In the genomic region with DNA sequence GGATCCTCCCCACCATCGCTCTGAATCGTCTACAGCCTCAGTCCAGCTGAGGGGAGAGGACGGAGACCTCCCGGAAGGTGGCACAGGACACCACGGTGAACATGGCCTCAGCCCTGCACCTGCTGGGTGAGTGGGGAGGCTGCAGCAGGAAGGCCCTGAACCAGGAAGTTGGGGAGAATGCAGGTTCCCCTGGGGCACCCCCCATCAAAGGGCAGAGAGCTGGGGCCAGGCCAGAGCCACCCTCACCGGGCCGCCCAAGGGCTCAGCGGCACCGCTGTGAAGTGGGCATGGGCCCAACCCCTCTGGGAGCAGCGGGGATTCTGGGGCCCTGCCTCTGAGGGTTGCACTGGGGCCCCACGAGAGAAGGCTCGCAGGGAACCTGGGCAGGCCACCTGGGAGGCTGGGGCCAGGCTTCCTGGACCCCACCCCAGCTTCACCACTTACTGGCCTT, we compare ENCODE assay signal across 16 cellular contexts.
"Had no signal": no experiment of that assay in that cellular context is flagged by ENCODE, and none has a peak within 500 bp of the region (broad histone marks: within the 10 kb centered on the region; RNA-seq: fewer than 3 reads in every experiment).

No MANE protein-coding gene starts in this region.

- H3K27ac ChIP-seq: ascending aorta, coronary artery, gastroesophageal sphincter, psoas muscle had no signal

- H3K27ac Mint-ChIP-seq: activated CD4-positive, alpha-beta T cell treated with anti-CD3 and anti-CD28 coated beads, Interleukin-2, amount 10 ng/mL, durations not matched to agents 24 days and 14 days; activated CD8-positive, alpha-beta T cell treated with anti-CD3 and anti-CD28 coated beads for 36 hours; activated naive CD4-positive, alpha-beta T cell treated with anti-CD3 and anti-CD28 coated beads, Interleukin-2, amount 10 ng/mL, durations not matched to agents 7 days and 5 days; stimulated activated naive B cell treated with anti-CD40 and anti-IgM and Interleukin-4, amounts not matched to agents 10 μg/mL and 1 μg/mL and 100 μg/mL, for 72 hours; T-helper 1 cell treated with Interleukin-12 subunit alpha and Interleukin-12 subunit beta and Interleukin-4 antibody, amounts not matched to agents 30 μg/mL and 1 μg/mL, for 36 hours had no signal

- H3K4me3 ChIP-seq: ascending aorta, coronary artery, gastroesophageal sphincter, psoas muscle had no signal

- H3K36me3 ChIP-seq: ascending aorta, gastroesophageal sphincter had no signal

- H3K9me3 ChIP-seq: ascending aorta, psoas muscle had no signal

- DNase-seq: activated CD4-positive, alpha-beta T cell treated with anti-CD3 and anti-CD28 coated beads, Interleukin-2, amount 10 ng/mL, durations not matched to agents 24 days and 14 days; activated CD8-positive, alpha-beta T cell treated with anti-CD3 and anti-CD28 coated beads for 36 hours; activated effector memory CD4-positive, alpha-beta T cell treated with Interleukin-2 at 50 U/mL for 16 hours; activated naive CD4-positive, alpha-beta T cell treated with anti-CD3 and anti-CD28 coated beads, Interleukin-2, amount 10 ng/mL, durations not matched to agents 7 days and 5 days; activated T-cell treated with anti-CD3 and anti-CD28 coated beads, Interleukin-2, amount 50 U/mL, for 48 hours; erythroblast; left colon; stimulated activated CD4-positive, alpha-beta T cell treated with anti-CD3 and anti-CD28 coated beads, Interleukin-4, amount 100 ng/mL, for 4 hours; stimulated activated naive B cell treated with anti-CD40 and anti-IgM and Interleukin-4, amounts not matched to agents 10 μg/mL and 1 μg/mL and 100 μg/mL, for 72 hours had no signal

- H3K36me3 Mint-ChIP-seq: activated naive CD4-positive, alpha-beta T cell treated with anti-CD3 and anti-CD28 coated beads, Interleukin-2, amount 10 ng/mL, durations not matched to agents 7 days and 5 days; stimulated activated naive B cell treated with anti-CD40 and anti-IgM and Interleukin-4, amounts not matched to agents 10 μg/mL and 1 μg/mL and 100 μg/mL, for 72 hours had no signal

- H3K9me3 Mint-ChIP-seq: activated CD4-positive, alpha-beta T cell treated with anti-CD3 and anti-CD28 coated beads, Interleukin-2, amount 10 ng/mL, durations not matched to agents 24 days and 14 days; activated CD8-positive, alpha-beta T cell treated with anti-CD3 and anti-CD28 coated beads for 36 hours; neural crest cell; T-helper 1 cell treated with Interleukin-12 subunit alpha and Interleukin-12 subunit beta and Interleukin-4 antibody, amounts not matched to agents 30 μg/mL and 1 μg/mL, for 36 hours had no signal

- H3K4me1 ChIP-seq: ascending aorta, gastroesophageal sphincter, psoas muscle had no signal

- ATAC-seq: activated CD8-positive, alpha-beta T cell treated with anti-CD3 and anti-CD28 coated beads for 36 hours; gastroesophageal sphincter; left colon; psoas muscle; sciatic nerve had no signal

- H3K27me3 ChIP-seq: ascending aorta had no signal
